20 cellular contexts compared by ENCODE assay signal in genomic region chr6:160275511-160276003, GRCh38. TPM values are rescaled to one million over a fixed set of nuclear protein-coding genes. Genes with fewer than 3 reads are reported as not detected.
DNase-seq lines count a peak whose midpoint lies in the region; ATAC-seq, FAIRE-seq and TF ChIP-seq lines count a peak whose summit lies in the region.
"Had no signal": no experiment of that assay in that cellular context is flagged by ENCODE, and none has a peak within 500 bp of the region (broad histone marks: within the 10 kb centered on the region; RNA-seq: fewer than 3 reads in every experiment).

No MANE protein-coding gene starts in this region.

- H3K23me2 ChIP-seq in H1 (ENCODE audit: low read depth, low read length) = no peaks in the 10 kb centered on the region

- in situ Hi-C loops in gastrocnemius medialis (cut with MboI; ENCODE audit: low sequenced_read_pairs in 4 of 4) = no loop called here

- H3K4me3 ChIP-seq in H1 (ENCODE audit: extremely low read depth in 1 of 4, insufficient read depth in 2 of 4, low read depth in 3 of 4, low read length in 4 of 4) = no peak overlapping the region
- no peak overlapping the region for H3K4me3 ChIP-seq in right lobe of liver
- no peak overlapping the region for H3K4me3 ChIP-seq in gastrocnemius medialis
- no peak overlapping the region for H3K4me3 ChIP-seq in breast epithelium
- H3K4me3 ChIP-seq: A549 had no signal

- CTCF ChIA-PET in H1 (lab: Charles Lee; ENCODE audit: partially characterized antibody) = interaction anchor here (1.2 to 1.4 kb wide), 2 partner anchors 14 to 55 kb away, joined by 4 to 6 read pairs; no protein-coding TSS in a partner anchor

- H3K23ac ChIP-seq in H1 (ENCODE audit: insufficient read length) = no peak overlapping the region

- no peak overlapping the region for H2AK5ac ChIP-seq in H1 (ENCODE audit: low read depth, low read length)

- H4K91ac ChIP-seq in H1 (replicated peaks; ENCODE audit: insufficient read length, low read length) = no peak overlapping the region

- no peaks in the 10 kb centered on the region for H3K36me3 ChIP-seq in H1 (ENCODE audit: control insufficient read depth in 2 of 4, insufficient read depth in 4 of 4, low read length in 3 of 4)
- no peaks in the 10 kb centered on the region for H3K36me3 ChIP-seq in right lobe of liver
- no peaks in the 10 kb centered on the region for H3K36me3 ChIP-seq in gastrocnemius medialis
- no peaks in the 10 kb centered on the region for H3K36me3 ChIP-seq in breast epithelium

- no peak for FAIRE-seq in H1 (lab: Jason Lieb, UNC)
- FAIRE-seq: A549, GM12892 had no signal

- H2BK120ac ChIP-seq in H1 (replicated peaks; ENCODE audit: low read depth, low read length) = no peak overlapping the region

- 0 out of 2 replicates have a peak overlapping the region, but pooled peaks have one; percentile 1 for H4K8ac ChIP-seq in H1 (ENCODE audit: extremely low read depth, insufficient read depth, low read length)

- no peak for TF ChIP-seq EP300 in H1 (IDR thresholded peaks at IDR 0.05; ENCODE audit: borderline replicate concordance in 1 of 2, low read depth in 2 of 2, low read length in 2 of 2)

- H3K56ac ChIP-seq in H1 (replicated peaks; ENCODE audit: insufficient read length, low read depth, low read length) = no peak overlapping the region

- ATAC-seq in right lobe of liver (peak; percentile 77 to 88 (median 84)), gastrocnemius medialis (peak; percentile 89 to 90), GM19328 (IDR thresholded peaks at IDR 0.05; ENCODE audit: unreplicated experiment) (no peak), GM21390 (IDR thresholded peaks at IDR 0.05; ENCODE audit: unreplicated experiment) (no peak)
- ATAC-seq: A549 had no signal

- H3K27me3 ChIP-seq in H1 (replicated peaks in 1 of 4; ENCODE audit: control insufficient read depth in 3 of 4, extremely low read depth in 1 of 4, insufficient read depth in 3 of 4, low read length in 3 of 4) = no peaks in the 10 kb centered on the region
- no peaks in the 10 kb centered on the region for H3K27me3 ChIP-seq in right lobe of liver
- H3K27me3 ChIP-seq in gastrocnemius medialis = no peaks in the 10 kb centered on the region
- no peaks in the 10 kb centered on the region for H3K27me3 ChIP-seq in breast epithelium

- peaks cover 0 to 5% (median 0%) of the 10 kb centered on the region in 4 experiments; a peak in 2 of 7 replicates for H3K4me1 ChIP-seq in H1 (replicated peaks in 1 of 4; ENCODE audit: control insufficient read depth in 3 of 4, insufficient read depth in 4 of 4, low read length in 3 of 4)
- peaks cover 0 to 7% (median 0%) of the 10 kb centered on the region in 4 donors for H3K4me1 ChIP-seq in right lobe of liver
- H3K4me1 ChIP-seq in gastrocnemius medialis = peaks cover 30 to 31% of the 10 kb centered on the region in 2 donors
- H3K4me1 ChIP-seq in breast epithelium = no peaks in the 10 kb centered on the region
- H3K4me1 ChIP-seq: Caco-2 had no signal

- POLR2A ChIA-PET in H1 (lab: Charles Lee; ENCODE audit: partially characterized antibody) = no interaction called here

- no peaks in the 10 kb centered on the region for H4K20me1 ChIP-seq in H1 (replicated peaks in 1 of 2; ENCODE audit: control insufficient read depth in 1 of 2, insufficient read depth in 2 of 2, low read length in 2 of 2)

- H2AFZ ChIP-seq in H1 (ENCODE audit: low read length) = no peak overlapping the region

- no peak overlapping the region for H3K4ac ChIP-seq in H1 (replicated peaks; ENCODE audit: insufficient read length, low read depth, low read length)

- 0 out of 2 replicates have a peak overlapping the region, but pooled peaks have one; percentile 21 for H2BK20ac ChIP-seq in H1 (ENCODE audit: low read length)

- 81% methylated on average over 20 of the region's 20 CpGs; no CpG with 5 or more reads in 1 of the 2 experiments for WGBS in H1 (ENCODE audit: extremely low coverage in 1 of 2, insufficient coverage in 1 of 2, insufficient read length in 1 of 2, insufficient replicate concordance in 2 of 2, low coverage in 1 of 2, low lambda C conversion rate in 2 of 2, missing lambda C conversion rate in 1 of 2), 2 experiments
- WGBS in right lobe of liver (ENCODE audit: insufficient coverage, low coverage, low lambda C conversion rate, missing lambda C conversion rate) = 31% methylated on average over 3 of the region's 20 CpGs

- H2BK12ac ChIP-seq in H1 (ENCODE audit: low read depth, low read length) = no peak overlapping the region; the same call in 1 of the 2 replicates

- no peak overlapping the region for H3K14ac ChIP-seq in H1 (ENCODE audit: insufficient read length)

- no peak overlapping the region for H3K4me2 ChIP-seq in H1 (ENCODE audit: insufficient read depth in 1 of 2, low read depth in 2 of 2, low read length in 2 of 2)
- H3K4me2 ChIP-seq: A549 had no signal

- no peaks in the 10 kb centered on the region for H3K79me1 ChIP-seq in H1 (ENCODE audit: low read depth, low read length)

- H4K5ac ChIP-seq in H1 (ENCODE audit: insufficient read length, low read depth, low read length) = no peak overlapping the region

- no peak overlapping the region for H2BK15ac ChIP-seq in H1 (ENCODE audit: low read length)

- TF ChIP-seq POLR2A in H1 (IDR thresholded peaks at IDR 0.05; ENCODE audit: control extremely low read depth in 1 of 2, low read depth in 2 of 2, low read length in 2 of 2) = no peak
- TF ChIP-seq POLR2A in right lobe of liver (IDR thresholded peaks at IDR 0.05) = no peak
- TF ChIP-seq POLR2A in gastrocnemius medialis (IDR thresholded peaks at IDR 0.05) = peak; percentile 18 to 47
- no peak for TF ChIP-seq POLR2A in breast epithelium (IDR thresholded peaks at IDR 0.05)

- no peak overlapping the region for H3K18ac ChIP-seq in H1 (ENCODE audit: extremely low read depth, low read length)

- DNase-seq in Ammon's horn (ENCODE audit: low spot score) (peak; percentile 47), H1 (ENCODE audit: low read depth in 1 of 2, low spot score in 2 of 2) (no peak), right lobe of liver (peak; percentile 66 to 89 (median 73)), gastrocnemius medialis (peak; percentile 82 to 95), breast epithelium (ENCODE audit: low spot score in 2 of 2) (no peak)
- DNase-seq: Caco-2; DMS153; HCEC 1CT; KBM-7; NCI-H1436; NCI-H2029; NCI-H2171; NCI-H446; NK-92 treated with Interleukin-12 subunit alpha and Interleukin-12 subunit beta, amount 100 ng/mL, for 24 hours; SHP77 treated with DMSO at 0.1 percent for 48 hours had no signal

- H3K79me2 ChIP-seq in H1 (ENCODE audit: control insufficient read depth in 1 of 2, insufficient read depth in 2 of 2, low read length in 2 of 2) = no peaks in the 10 kb centered on the region

- H3K27ac ChIP-seq in H1 (ENCODE audit: low read depth, low read length) (no peak overlapping the region), right lobe of liver (peak overlapping the region; percentile 38 to 83 (median 76)), gastrocnemius medialis (peak overlapping the region; percentile 77 to 86 (median 80)), breast epithelium (no peak overlapping the region)

- TF ChIP-seq CTCF in H1 (IDR thresholded peaks at IDR 0.05; ENCODE audit: control extremely low read depth in 1 of 3, insufficient read depth in 1 of 3, low read depth in 1 of 3, low read length in 3 of 3) (no peak), right lobe of liver (IDR thresholded peaks at IDR 0.05) (no peak), gastrocnemius medialis (IDR thresholded peaks at IDR 0.05 in 4 of 5, conservative IDR thresholded peaks at IDR 0.05 in 1 of 5) (no peak), breast epithelium (IDR thresholded peaks at IDR 0.05) (no peak)

- H2BK5ac ChIP-seq in H1 (ENCODE audit: low read depth, low read length) = no peak overlapping the region

- H3K9ac ChIP-seq in H1 (replicated peaks in 1 of 4; ENCODE audit: extremely low read depth in 1 of 4, low read depth in 3 of 4, low read length in 3 of 4) = no peak overlapping the region

- intact Hi-C loops in right lobe of liver (cut with DNase I) (no loop called here), gastrocnemius medialis (cut with DNase I; ENCODE audit: low total_unique reads) (loop anchor here (1.0 to 10.0 kb wide), 6 partner anchors 53 to 1151 kb away; partner anchors contain the start of gene SLC22A3), breast epithelium (cut with DNase I; ENCODE audit: low total_unique reads) (no loop called here)

- no peak for TF ChIP-seq RAD21 in H1 (IDR thresholded peaks at IDR 0.05 in 1 of 2, conservative IDR thresholded peaks at IDR 0.05 in 1 of 2; ENCODE audit: low read depth in 2 of 2, low read length in 2 of 2)

- H3K9me3 ChIP-seq in H1 (ENCODE audit: insufficient read depth in 2 of 2, low read depth in 1 of 2, low read length in 1 of 2) (no peaks in the 10 kb centered on the region), right lobe of liver (no peaks in the 10 kb centered on the region), gastrocnemius medialis (no peaks in the 10 kb centered on the region), breast epithelium (no peaks in the 10 kb centered on the region)
- H3K9me3 ChIP-seq: A549, Caco-2 had no signal

RNA-seq across cellular contexts. Expression of gene SLC22A2, which starts 16.9 kb away (rescaled TPM):
- total RNA-seq in H1 (2021; fragmentation: NEBNext Ultra II Directional; extraction: Animal tissue kit (Norgen Biotek cat#: 25700)) = 1.2 and 1.4 TPM in 2 replicates
- polyA plus RNA-seq in H1 (2011; rRNA removed) = 0.23 TPM in 1 of 2 replicates, not detected in the other
- 0.23 TPM for polyA plus RNA-seq in H1 (2011; cell fraction: cytosol; rRNA removed)
- polyA plus RNA-seq in H1 (2011; cell fraction: nucleus; rRNA removed) = 0.24 TPM
- 0.24 to 0.57 TPM (median 0.31 TPM) in 4 replicates for polyA plus RNA-seq in H1 (2012, experiment 1 of 2)
- not detected for polyA plus RNA-seq in H1 (2012, experiment 2 of 2)
- polyA plus RNA-seq in H1 (2013, experiment 1 of 2) = 0.75 TPM
- 0.75 TPM for polyA plus RNA-seq in H1 (2013, experiment 2 of 2)
- polyA minus RNA-seq in H1 (2011; rRNA and poly(A)+ RNA removed) = 0.28 and 1.2 TPM in 2 replicates
- polyA minus RNA-seq in H1 (2011; cell fraction: cytosol; rRNA and poly(A)+ RNA removed) = not detected
- polyA minus RNA-seq in H1 (2011; cell fraction: nucleus; rRNA and poly(A)+ RNA removed) = 0.40 TPM
- total RNA-seq in right lobe of liver (not detected), gastrocnemius medialis (not detected), breast epithelium (not detected)
- total RNA-seq: Caco-2, OCI-LY7 had no signal

Comparison
In these comparisons a context has a peak if more than half of its experiments do, and no peak if none do; other contexts are left out.
1. DNase-seq: peak in Ammon's horn (single experiment), right lobe of liver (3 of 3) and gastrocnemius medialis (2 of 2); none in H1 (0 of 2) and breast epithelium (0 of 2).
2. H3K27ac ChIP-seq: peak in right lobe of liver (3 of 3) and gastrocnemius medialis (4 of 4); none in H1 (single experiment) and breast epithelium (0 of 2).
3. POLR2A ChIP-seq: peak in gastrocnemius medialis (2 of 2); none in H1 (0 of 2), right lobe of liver (single experiment) and breast epithelium (single experiment).
4. ATAC-seq: peak in right lobe of liver (4 of 4) and gastrocnemius medialis (2 of 2); none in GM19328 (single experiment) and GM21390 (single experiment).